In the genomic region with DNA sequence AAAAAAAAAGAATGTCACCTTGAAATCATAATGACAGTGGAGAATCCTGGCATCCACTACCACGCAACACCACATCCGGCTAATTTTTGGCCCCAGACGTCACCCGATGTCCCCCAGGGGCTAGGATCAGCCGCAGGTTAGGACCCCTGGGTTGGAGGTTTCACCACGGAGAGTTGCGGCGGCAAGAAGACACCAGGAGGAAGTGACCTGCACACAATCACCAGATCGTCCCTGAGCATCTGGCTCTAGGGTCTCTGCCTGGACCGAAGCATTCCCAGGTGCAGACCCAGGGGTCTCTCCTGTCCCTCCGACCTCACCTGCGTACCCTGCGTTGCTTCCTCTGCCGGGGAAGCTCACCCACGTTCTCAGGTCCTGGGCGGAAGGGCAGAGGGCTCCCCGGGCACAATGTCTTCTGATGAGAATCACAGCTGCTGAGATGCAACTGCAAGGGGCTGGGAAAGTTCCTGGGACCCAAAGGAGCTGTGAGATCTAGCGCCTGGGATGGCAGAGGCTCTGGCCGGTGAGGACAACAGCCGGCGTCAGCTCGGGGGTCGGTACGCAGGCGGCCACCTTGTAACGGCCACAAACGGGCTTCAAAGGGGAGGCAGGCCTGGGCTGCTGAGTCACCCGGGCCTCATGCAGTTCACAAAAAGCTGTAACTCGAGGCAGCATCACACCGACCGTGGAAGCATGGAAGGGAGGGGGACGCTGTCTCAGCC, we compare ENCODE assay signal across 14 cellular contexts.
DNase-seq lines count a peak whose midpoint lies in the region; ATAC-seq, FAIRE-seq and TF ChIP-seq lines count a peak whose summit lies in the region.
"Had no signal": no experiment of that assay in that cellular context is flagged by ENCODE, and none has a peak within 500 bp of the region (broad histone marks: within the 10 kb centered on the region; RNA-seq: fewer than 3 reads in every experiment).

No MANE protein-coding gene starts in this region.

- ATAC-seq in heart left ventricle (peak in 1 of 4 donors; percentile 25), GM19351 (IDR thresholded peaks at IDR 0.05; ENCODE audit: unreplicated experiment) (no peak), GM21390 (IDR thresholded peaks at IDR 0.05; ENCODE audit: unreplicated experiment) (no peak)
- ATAC-seq: stimulated activated naive CD8-positive, alpha-beta T cell treated with anti-CD3 and anti-CD28 coated beads, Interleukin-15, Interleukin-2, amounts not matched to agents 100 U/mL and 50 U/mL, for 24 hours had no signal

- no peaks in the 10 kb centered on the region for H3K36me3 ChIP-seq in heart left ventricle
- H3K36me3 ChIP-seq in ovary = no peaks in the 10 kb centered on the region

- H3K4me3 ChIP-seq in heart left ventricle (no peak overlapping the region), ovary (no peak overlapping the region)

- no peak for FAIRE-seq in urothelium cell line (lab: Jason Lieb, UNC)
- FAIRE-seq: colon, H54 had no signal

- 70 to 78% (median 74%) methylated on average over 29 to 32 of the region's 32 CpGs for WGBS in heart left ventricle, 4 donors
- WGBS in ovary, 3 donors = 83 to 89% (median 86%) methylated on average over 32 of the region's 32 CpGs

- TF ChIP-seq POLR2A in heart left ventricle (IDR thresholded peaks at IDR 0.05) (no peak), ovary (IDR thresholded peaks at IDR 0.05) (no peak)

- TF ChIP-seq EP300 in ovary (IDR thresholded peaks at IDR 0.05) = no peak

- in situ Hi-C loops in GM13977 (cut with MboI; ENCODE audit: low pct_unique_long_range_greater_than_20kb, low sequenced_read_pairs, unreplicated experiment) = no loop called here

- peak overlapping the region; percentile 70 for H3K27ac ChIP-seq in VCaP
- peak overlapping the region; percentile 5 to 80 (median 62) for H3K27ac ChIP-seq in heart left ventricle
- peak overlapping the region; percentile 49 to 61 for H3K27ac ChIP-seq in ovary

- H3K4me1 ChIP-seq in heart left ventricle (peaks cover 0 to 19% (median 8%) of the 10 kb centered on the region in 12 donors), ovary (ENCODE audit: insufficient read depth) (peaks cover 7% of the 10 kb centered on the region)

- H3K27me3 ChIP-seq in heart left ventricle (no peaks in the 10 kb centered on the region), ovary (no peaks in the 10 kb centered on the region)

- TF ChIP-seq CTCF in VCaP (conservative IDR thresholded peaks at IDR 0.05) = no peak
- no peak for TF ChIP-seq CTCF in heart left ventricle (IDR thresholded peaks at IDR 0.05)
- no peak for TF ChIP-seq CTCF in ovary (IDR thresholded peaks at IDR 0.05)
- TF ChIP-seq CTCF in GM13977 (IDR thresholded peaks at IDR 0.05; ENCODE audit: extremely low read depth, insufficient read depth, missing control alignments) = no peak

- H3K9me3 ChIP-seq in heart left ventricle = peaks cover 0 to 15% (median 0%) of the 10 kb centered on the region in 12 donors
- H3K9me3 ChIP-seq in ovary = no peaks in the 10 kb centered on the region

- no peak for DNase-seq in heart left ventricle
- peak in 3 of 5 donors; percentile 24 to 37 (median 27) for DNase-seq in ovary
- peak; percentile 45 for DNase-seq in urothelium cell line (ENCODE audit: low spot score)
- DNase-seq in GM13977 (ENCODE audit: low spot score) = no peak
- DNase-seq: activated CD4-positive, alpha-beta memory T cell treated with anti-CD3 and anti-CD28 coated beads for 36 hours; activated naive CD4-positive, alpha-beta T cell; KG1; NCI-H2081; stimulated activated naive CD8-positive, alpha-beta T cell treated with anti-CD3 and anti-CD28 coated beads, Interleukin-15, Interleukin-2, amounts not matched to agents 100 U/mL and 50 U/mL, for 24 hours had no signal

- intact Hi-C loops in heart left ventricle (cut with DNase I) = no loop called here
- intact Hi-C loops in ovary (cut with DNase I) = no loop called here

Comparison
In these comparisons a context has a peak if more than half of its experiments do, and no peak if none do; other contexts are left out.
1. DNase-seq: peak in ovary (3 of 5) and urothelium cell line (single experiment); none in heart left ventricle (0 of 5) and GM13977 (single experiment).
2. Peak in every context shown above with its lines, with median percentiles within 50 percentile points of each other: H3K27ac ChIP-seq.